ENCODE assay signal across 1 cellular context in genomic region chr20:64238115-64238825, GRCh38.
TF ChIP-seq lines count a peak whose summit lies in the region.

No MANE protein-coding gene starts in this region.

TF ChIP-seq in HepG2, 621 proteins besides CTCF, POLR2A, EP300 and RAD21 (continued from another document and continues in another):
- TF ChIP-seq SALL2 (CRISPR knock-in tag; IDR thresholded peaks at IDR 0.05) (peak; percentile 49; the same call in 1 of the 2 replicates), MED1 (CRISPR knock-in tag; IDR thresholded peaks at IDR 0.05) (peak; percentile 84), GABPB1 (CRISPR knock-in tag; IDR thresholded peaks at IDR 0.05) (peak; percentile 26; the same call in 1 of the 2 replicates), REST (IDR thresholded peaks at IDR 0.05; ENCODE audit: borderline replicate concordance in 1 of 2, low read depth in 1 of 2, low read length in 2 of 2) (0 out of 4 replicates have a peak, but pooled peaks of 1 of the 2 experiments have one; percentile 10), POLR2AphosphoS5 (IDR thresholded peaks at IDR 0.05; ENCODE audit: low read depth, low read length) (0 out of 2 replicates have a peak, but pooled peaks have one; percentile 11), ZNF570 (CRISPR knock-in tag; IDR thresholded peaks at IDR 0.05; ENCODE audit: borderline replicate concordance) (0 out of 2 replicates have a peak, but pooled peaks have one; percentile 45), ZNF180 (CRISPR knock-in tag; IDR thresholded peaks at IDR 0.05; ENCODE audit: borderline replicate concordance, low read depth) (no peak), ARNT (IDR thresholded peaks at IDR 0.05) (no peak), TIGD3 (CRISPR knock-in tag; IDR thresholded peaks at IDR 0.05; ENCODE audit: borderline replicate concordance) (0 out of 2 replicates have a peak, but pooled peaks have one; percentile 27), ZBTB8A (CRISPR knock-in tag; IDR thresholded peaks at IDR 0.05; ENCODE audit: borderline replicate concordance, low read depth) (no peak), SAP130 (CRISPR knock-in tag; IDR thresholded peaks at IDR 0.05; ENCODE audit: low read depth) (peak; percentile 81; the same call in 1 of the 2 replicates), ZNF317 (CRISPR knock-in tag; IDR thresholded peaks at IDR 0.05) (0 out of 2 replicates have a peak, but pooled peaks have one; percentile 1), ZNF652 (CRISPR knock-in tag; IDR thresholded peaks at IDR 0.05; ENCODE audit: borderline replicate concordance, low read depth) (no peak), IKZF5 (CRISPR knock-in tag; IDR thresholded peaks at IDR 0.05) (peak; percentile 77), RXRB (CRISPR knock-in tag; IDR thresholded peaks at IDR 0.05; ENCODE audit: borderline replicate concordance) (peak; percentile 86), ZNF430 (CRISPR knock-in tag; IDR thresholded peaks at IDR 0.05) (peak; percentile 65), PHF8 (CRISPR knock-in tag; IDR thresholded peaks at IDR 0.05) (0 out of 2 replicates have a peak, but pooled peaks have one; percentile 28), DR1 (CRISPR knock-in tag; IDR thresholded peaks at IDR 0.05) (no peak), SOX6 (IDR thresholded peaks at IDR 0.05) (no peak), SOX6 (CRISPR knock-in tag; IDR thresholded peaks at IDR 0.05) (peak; percentile 60; the same call in 1 of the 2 replicates), MAFG (CRISPR knock-in tag; IDR thresholded peaks at IDR 0.05) (no peak), ARID2 (CRISPR knock-in tag; IDR thresholded peaks at IDR 0.05; ENCODE audit: borderline replicate concordance) (no peak), ZNF225 (CRISPR knock-in tag; IDR thresholded peaks at IDR 0.05) (no peak), CHD4 (IDR thresholded peaks at IDR 0.05; ENCODE audit: borderline replicate concordance, low read length) (peak; percentile 74), ZMYM2 (CRISPR knock-in tag; IDR thresholded peaks at IDR 0.05) (peak; percentile 44; the same call in 1 of the 2 replicates), GABPA (IDR thresholded peaks at IDR 0.05; ENCODE audit: low read depth, low read length) (no peak), GABPA (CRISPR knock-in tag; IDR thresholded peaks at IDR 0.05; ENCODE audit: low read depth) (peak; percentile 18; the same call in 1 of the 2 replicates), AGO2 (optimal IDR thresholded peaks at IDR 0.05; ENCODE audit: low read depth, low read length) (no peak), MEF2D (CRISPR knock-in tag; IDR thresholded peaks at IDR 0.05) (peak; percentile 99), ZNF850 (CRISPR knock-in tag; conservative IDR thresholded peaks at IDR 0.05) (no peak), TP53 (CRISPR knock-in tag; conservative IDR thresholded peaks at IDR 0.05) (no peak), ZNF362 (CRISPR knock-in tag; IDR thresholded peaks at IDR 0.05; ENCODE audit: borderline replicate concordance) (peak; percentile 62; the same call in 1 of the 2 replicates), MLLT10 (CRISPR knock-in tag; IDR thresholded peaks at IDR 0.05) (no peak), ZNF646 (CRISPR knock-in tag; IDR thresholded peaks at IDR 0.05) (no peak), SRY (CRISPR knock-in tag; IDR thresholded peaks at IDR 0.05) (peak; percentile 49; the same call in 1 of the 2 replicates), SRSF9 (IDR thresholded peaks at IDR 0.05; ENCODE audit: borderline replicate concordance, insufficient read depth, low read depth, low read length, poor library complexity, severe bottlenecking) (no peak), KLF16 (CRISPR knock-in tag; IDR thresholded peaks at IDR 0.05) (peak in 1 of 2 experiments; percentile 64; a peak in 1 of 4 replicates), TBX3 (IDR thresholded peaks at IDR 0.05; ENCODE audit: borderline replicate concordance) (no peak), PTBP1 (IDR thresholded peaks at IDR 0.05; ENCODE audit: low read depth, low read length, poor library complexity, severe bottlenecking) (no peak), JUN (CRISPR knock-in tag; IDR thresholded peaks at IDR 0.05) (peak; percentile 6; the same call in 1 of the 2 replicates), ZNF550 (CRISPR knock-in tag; IDR thresholded peaks at IDR 0.05; ENCODE audit: borderline replicate concordance) (no peak)
- TF ChIP-seq, protein P1, sequence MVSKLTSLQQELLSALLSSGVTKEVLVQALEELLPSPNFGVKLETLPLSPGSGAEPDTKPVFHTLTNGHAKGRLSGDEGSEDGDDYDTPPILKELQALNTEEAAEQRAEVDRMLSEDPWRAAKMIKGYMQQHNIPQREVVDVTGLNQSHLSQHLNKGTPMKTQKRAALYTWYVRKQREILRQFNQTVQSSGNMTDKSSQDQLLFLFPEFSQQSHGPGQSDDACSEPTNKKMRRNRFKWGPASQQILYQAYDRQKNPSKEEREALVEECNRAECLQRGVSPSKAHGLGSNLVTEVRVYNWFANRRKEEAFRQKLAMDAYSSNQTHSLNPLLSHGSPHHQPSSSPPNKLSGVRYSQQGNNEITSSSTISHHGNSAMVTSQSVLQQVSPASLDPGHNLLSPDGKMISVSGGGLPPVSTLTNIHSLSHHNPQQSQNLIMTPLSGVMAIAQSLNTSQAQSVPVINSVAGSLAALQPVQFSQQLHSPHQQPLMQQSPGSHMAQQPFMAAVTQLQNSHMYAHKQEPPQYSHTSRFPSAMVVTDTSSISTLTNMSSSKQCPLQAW (CRISPR knock-in tag; IDR thresholded peaks at IDR 0.05), result peak; percentile 75
- TF ChIP-seq, protein P2, sequence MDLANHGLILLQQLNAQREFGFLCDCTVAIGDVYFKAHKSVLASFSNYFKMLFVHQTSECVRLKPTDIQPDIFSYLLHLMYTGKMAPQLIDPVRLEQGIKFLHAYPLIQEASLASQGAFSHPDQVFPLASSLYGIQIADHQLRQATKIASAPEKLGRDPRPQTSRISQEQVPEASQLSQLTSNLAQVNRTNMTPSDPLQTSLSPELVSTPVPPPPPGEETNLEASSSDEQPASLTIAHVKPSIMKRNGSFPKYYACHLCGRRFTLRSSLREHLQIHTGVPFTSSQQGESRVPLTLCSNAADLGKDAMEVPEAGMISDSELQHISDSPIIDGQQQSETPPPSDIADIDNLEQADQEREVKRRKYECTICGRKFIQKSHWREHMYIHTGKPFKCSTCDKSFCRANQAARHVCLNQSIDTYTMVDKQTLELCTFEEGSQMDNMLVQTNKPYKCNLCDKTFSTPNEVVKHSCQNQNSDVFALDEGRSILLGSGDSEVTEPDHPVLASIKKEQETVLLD (CRISPR knock-in tag; IDR thresholded peaks at IDR 0.05; ENCODE audit: low read depth), result no peak
- TF ChIP-seq, protein P3, sequence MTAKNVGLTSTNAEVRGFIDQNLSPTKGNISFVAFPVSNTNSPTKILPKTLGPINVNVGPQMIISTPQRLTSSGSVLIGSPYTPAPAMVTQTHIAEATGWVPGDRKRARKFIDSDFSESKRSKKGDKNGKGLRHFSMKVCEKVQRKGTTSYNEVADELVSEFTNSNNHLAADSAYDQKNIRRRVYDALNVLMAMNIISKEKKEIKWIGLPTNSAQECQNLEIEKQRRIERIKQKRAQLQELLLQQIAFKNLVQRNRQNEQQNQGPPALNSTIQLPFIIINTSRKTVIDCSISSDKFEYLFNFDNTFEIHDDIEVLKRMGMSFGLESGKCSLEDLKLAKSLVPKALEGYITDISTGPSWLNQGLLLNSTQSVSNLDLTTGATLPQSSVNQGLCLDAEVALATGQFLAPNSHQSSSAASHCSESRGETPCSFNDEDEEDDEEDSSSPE (CRISPR knock-in tag; IDR thresholded peaks at IDR 0.05), result 0 out of 2 replicates have a peak, but pooled peaks have one; percentile 36
